Comparison of ENCODE assay signal across 8 cellular contexts in the genomic region with DNA sequence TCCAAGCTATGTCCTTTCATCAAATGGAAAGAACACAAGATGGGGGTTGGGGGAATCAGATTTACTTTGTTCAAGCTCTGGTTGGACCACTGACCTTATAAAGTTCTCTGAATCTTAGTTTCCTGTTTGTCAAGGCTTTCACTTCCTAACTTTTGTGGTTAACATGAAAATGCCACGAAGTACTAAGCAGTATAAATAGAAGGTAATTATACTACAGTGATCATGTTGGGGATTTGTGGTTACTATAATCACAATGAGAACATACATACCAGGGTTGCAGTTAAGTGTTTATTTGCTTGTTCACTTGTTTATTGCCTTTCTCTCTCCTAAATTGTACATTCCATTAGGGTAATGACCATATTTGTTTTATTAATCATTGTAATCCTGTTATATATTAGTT. TPM values are rescaled to one million over a fixed set of nuclear protein-coding genes. Genes with fewer than 3 reads are reported as not detected.
A peak's percentile ranks its signal among the peaks of the same experiment; 100 is the strongest.
DNase-seq lines count a peak whose midpoint lies in the region; ATAC-seq, FAIRE-seq and TF ChIP-seq lines count a peak whose summit lies in the region.

No MANE protein-coding gene starts in this region.

- H3K4me3 ChIP-seq in NB4 (ENCODE audit: low read depth, low read length), result no peak overlapping the region

- H3K27me3 Mint-ChIP-seq in immature natural killer cell (ENCODE audit: low read depth in 3 of 3), result peaks cover 0 to 7% (median 4%) of the 10 kb centered on the region in 3 donors

- H3K27ac Mint-ChIP-seq in immature natural killer cell, result peak overlapping the region in 2 of 6 donors; percentile 9 to 55

- H3K4me1 Mint-ChIP-seq in immature natural killer cell, result peaks cover 20 to 25% of the 10 kb centered on the region in 2 donors

- no peaks in the 10 kb centered on the region for H3K9me3 Mint-ChIP-seq in immature natural killer cell

- DNase-seq in NB4 (ENCODE audit: low read depth), result peak; percentile 62
- peak; percentile 12 to 23 (median 18) for DNase-seq in immature natural killer cell
- DNase-seq in NCI-H187 (lab: John Stamatoyannopoulos, UW), result no peak
- DNase-seq in NCI-H146 (lab: John Stamatoyannopoulos, UW), result no peak
- DNase-seq in H54 (ENCODE audit: insufficient read length, low spot score), result no peak
- no peak for DNase-seq in stimulated activated CD4-positive, alpha-beta T cell treated with anti-CD3 and anti-CD28 coated beads, Interleukin-12 subunit alpha, Interleukin-12 subunit beta, amount 100 ng/mL, for 4 hours

- FAIRE-seq in H54 (lab: Jason Lieb, UNC), result no peak

- no peak for TF ChIP-seq POLR2A in NB4 (IDR thresholded peaks at IDR 0.05; ENCODE audit: extremely low read depth, insufficient read length)
- no peak for TF ChIP-seq POLR2A in H54 (IDR thresholded peaks at IDR 0.05; ENCODE audit: low read depth, low read length)

- peak overlapping the region in 2 of 5 donors; percentile 3 to 41 for H3K4me3 Mint-ChIP-seq in immature natural killer cell

- no peak for TF ChIP-seq CTCF in NB4 (IDR thresholded peaks at IDR 0.05; ENCODE audit: low read depth, low read length)

- H3K36me3 Mint-ChIP-seq in immature natural killer cell, result no peaks in the 10 kb centered on the region

- ATAC-seq in GM18508 (IDR thresholded peaks at IDR 0.05; ENCODE audit: insufficient read depth, unreplicated experiment), result peak; percentile 89
- peak; percentile 90 for ATAC-seq in HG02623 (IDR thresholded peaks at IDR 0.05; ENCODE audit: unreplicated experiment)

RNA-seq across cellular contexts. Expression of a gene that starts 53.2 kb away (rescaled TPM):
- 1 to 10 TPM; 5.2 to 6.9 (median 6.0) TPM for polyA plus RNA-seq in immature natural killer cell

Comparison
In these comparisons a context has a peak if more than half of its experiments do, and no peak if none do; other contexts are left out.
1. DNase-seq: peak in NB4 (single experiment) and immature natural killer cell (3 of 3); none in NCI-H187 (0 of 2), NCI-H146 (single experiment), H54 (single experiment) and stimulated activated CD4-positive, alpha-beta T cell treated with anti-CD3 and anti-CD28 coated beads, Interleukin-12 subunit alpha, Interleukin-12 subunit beta, amount 100 ng/mL, for 4 hours (single experiment).